Comparison of ENCODE assay signal across 8 cellular contexts in genomic region chr15:74995779-74996765, GRCh38. TPM values are rescaled to one million over a fixed set of nuclear protein-coding genes. Genes with fewer than 3 reads are reported as not detected.
DNase-seq lines count a peak whose midpoint lies in the region; ATAC-seq and TF ChIP-seq lines count a peak whose summit lies in the region.

No MANE protein-coding gene starts in this region.

- POLR2A ChIA-PET in AG04450 (lab: Yijun Ruan, JAX) = interaction anchor here (0.6 kb wide), 1 partner anchor 103 kb away, joined by 4 read pairs; no protein-coding TSS in a partner anchor

- H2AK5ac ChIP-seq in trophoblast cell (ENCODE audit: low read length) = no peak overlapping the region

- peaks cover 21% of the 10 kb centered on the region for H3K27me3 ChIP-seq in AG04450 (ENCODE audit: control insufficient read depth, insufficient read depth, low read length)
- peaks cover 16% of the 10 kb centered on the region for H3K27me3 ChIP-seq in HL-60 (ENCODE audit: insufficient read depth, poor library complexity, severe bottlenecking)
- H3K27me3 ChIP-seq in trophoblast cell (ENCODE audit: insufficient read depth, low read length) = peaks cover 9% of the 10 kb centered on the region

- H4K12ac ChIP-seq in trophoblast cell (ENCODE audit: low read depth, low read length) = no peak overlapping the region

- no peak overlapping the region for H2BK5ac ChIP-seq in trophoblast cell (ENCODE audit: low read depth, low read length, poor library complexity)

- no peak overlapping the region for H3K27ac ChIP-seq in AG04450 (ENCODE audit: low read depth, low read length)
- no peak overlapping the region for H3K27ac ChIP-seq in HL-60 (replicated peaks)
- H3K27ac ChIP-seq in VCaP = peak overlapping the region; percentile 98
- no peak overlapping the region for H3K27ac ChIP-seq in trophoblast cell (ENCODE audit: low read depth, low read length)

- H3K14ac ChIP-seq in trophoblast cell (ENCODE audit: low read length) = no peak overlapping the region

- H3K4me1 ChIP-seq in trophoblast cell (ENCODE audit: control insufficient read depth in 1 of 2, insufficient read depth in 2 of 2, low read length in 2 of 2) = peaks cover 3 to 6% of the 10 kb centered on the region in 2 experiments

- H3K36me3 ChIP-seq in trophoblast cell (ENCODE audit: control insufficient read depth in 1 of 2, insufficient read depth in 2 of 2, low read length in 2 of 2) = no peaks in the 10 kb centered on the region

- H3K9ac ChIP-seq in trophoblast cell (ENCODE audit: low read length) = peak overlapping the region; percentile 80

- H3K9me3 ChIP-seq in AG04450 (ENCODE audit: control insufficient read depth, insufficient read depth, low read length) (peaks cover 3% of the 10 kb centered on the region; the same call in 1 of the 2 replicates), trophoblast cell (ENCODE audit: insufficient read depth, low read depth, low read length) (peaks cover 2% of the 10 kb centered on the region)

- no peak overlapping the region for H4K91ac ChIP-seq in trophoblast cell (ENCODE audit: low read depth, low read length)

- DNase-seq in AG04450 (ENCODE audit: low read depth, low spot score) (no peak), HL-60 (ENCODE audit: low read depth in 1 of 2, low spot score in 1 of 2) (no peak), fibroblast of villous mesenchyme (ENCODE audit: low read depth) (no peak), trophoblast cell (no peak)
- no peak for DNase-seq in stimulated activated naive CD4-positive, alpha-beta T cell treated with Interleukin-2 at 50 U/mL for 16 hours (lab: John Stamatoyannopoulos, UW)

- no peak overlapping the region for H3K4ac ChIP-seq in trophoblast cell (ENCODE audit: low read depth, low read length)

- no peak for TF ChIP-seq CTCF in AG04450 (IDR thresholded peaks at IDR 0.05; ENCODE audit: low read depth, low read length)
- TF ChIP-seq CTCF in HL-60 (IDR thresholded peaks at IDR 0.05; ENCODE audit: insufficient read depth, low read length) = no peak
- no peak; the same call in 1 of the 2 replicates for TF ChIP-seq CTCF in VCaP (conservative IDR thresholded peaks at IDR 0.05)
- TF ChIP-seq CTCF in fibroblast of villous mesenchyme (IDR thresholded peaks at IDR 0.05; ENCODE audit: insufficient read depth, low read depth, low read length) = no peak

- H2BK120ac ChIP-seq in trophoblast cell (ENCODE audit: insufficient read depth, low read length, poor library complexity) = no peak overlapping the region

- H4K8ac ChIP-seq in trophoblast cell (ENCODE audit: low read depth, low read length) = peak overlapping the region; percentile 55

- no peak overlapping the region for H3K18ac ChIP-seq in trophoblast cell (ENCODE audit: low read length)

- H2BK12ac ChIP-seq in trophoblast cell (ENCODE audit: low read length) = no peak overlapping the region

- no peaks in the 10 kb centered on the region for H3K79me1 ChIP-seq in trophoblast cell (ENCODE audit: low read length)

- H3K4me3 ChIP-seq in AG04450 (ENCODE audit: low read depth, low read length) (peak overlapping the region; percentile 71), HL-60 (replicated peaks; ENCODE audit: insufficient read depth, low read length) (peak overlapping the region; percentile 73), fibroblast of villous mesenchyme (ENCODE audit: low read depth, low read length) (peak overlapping the region; percentile 62), trophoblast cell (ENCODE audit: low read depth, low read length) (peak overlapping the region; percentile 91)

- ATAC-seq in HG03280 (IDR thresholded peaks at IDR 0.05; ENCODE audit: unreplicated experiment) (no peak), HG03095 (IDR thresholded peaks at IDR 0.05; ENCODE audit: unreplicated experiment) (no peak)

- H3K23ac ChIP-seq in trophoblast cell (ENCODE audit: low read length) = no peak overlapping the region

- H3K4me2 ChIP-seq in trophoblast cell (ENCODE audit: low read length) = peak overlapping the region; percentile 96

- no CpG with 5 or more reads among the region's 42 CpGs for WGBS in trophoblast cell (ENCODE audit: extremely low coverage, insufficient coverage, insufficient read length)

- H3K79me2 ChIP-seq in trophoblast cell (ENCODE audit: control insufficient read depth, insufficient read depth, low read length, poor library complexity) = no peaks in the 10 kb centered on the region

- H2AFZ ChIP-seq in trophoblast cell (ENCODE audit: insufficient read depth, low read length, poor library complexity) = peak overlapping the region; percentile 98

- CTCF ChIA-PET in AG04450 (lab: Charles Lee) = interaction anchor here (0.6 to 1.4 kb wide), 2 partner anchors 45 to 207 kb away, joined by 3 to 5 read pairs; no protein-coding TSS in a partner anchor

RNA-seq across cellular contexts. Expression of gene SCAMP5, which starts 0.7 kb away (rescaled TPM):
- polyA plus RNA-seq in AG04450 (2011; rRNA removed) = 2.1 TPM in 2 replicates
- polyA minus RNA-seq in AG04450 (2011; rRNA and poly(A)+ RNA removed) = 2.9 and 3.5 TPM in 2 replicates
- 0.43 and 1.6 TPM in 2 replicates for total RNA-seq in fibroblast of villous mesenchyme
- 3.7 and 4.3 TPM in 2 replicates for polyA plus RNA-seq in trophoblast cell (2013)

RNA-seq across cellular contexts. Expression of gene PPCDC, which starts 27.3 kb away (rescaled TPM):
- polyA plus RNA-seq in AG04450 (2011; rRNA removed) = 5.5 and 7.1 TPM in 2 replicates
- polyA minus RNA-seq in AG04450 (2011; rRNA and poly(A)+ RNA removed) = 5.4 and 5.5 TPM in 2 replicates
- total RNA-seq in fibroblast of villous mesenchyme = 7.4 and 7.8 TPM in 2 replicates
- polyA plus RNA-seq in trophoblast cell (2013) = 5.5 and 5.9 TPM in 2 replicates

RNA-seq across cellular contexts. Expression of gene RPP25, which starts 39.5 kb away (rescaled TPM):
- 0.25 and 0.31 TPM in 2 replicates for polyA plus RNA-seq in AG04450 (2011; rRNA removed)
- polyA minus RNA-seq in AG04450 (2011; rRNA and poly(A)+ RNA removed) = 0.09 and 0.14 TPM in 2 replicates
- 2.6 and 11.0 TPM in 2 replicates for total RNA-seq in fibroblast of villous mesenchyme
- 0.19 and 0.22 TPM in 2 replicates for polyA plus RNA-seq in trophoblast cell (2013)

RNA-seq across cellular contexts. Expression of gene COX5A, which starts 58.2 kb away (rescaled TPM):
- 134 and 147 TPM in 2 replicates for polyA plus RNA-seq in AG04450 (2011; rRNA removed)
- polyA minus RNA-seq in AG04450 (2011; rRNA and poly(A)+ RNA removed) = 26.8 and 44.7 TPM in 2 replicates
- 33.7 and 47.4 TPM in 2 replicates for total RNA-seq in fibroblast of villous mesenchyme
- polyA plus RNA-seq in trophoblast cell (2013) = 295 and 305 TPM in 2 replicates
